8 cellular contexts compared by ENCODE assay signal in genomic region chr5:65481635-65482271, GRCh38. TPM values are rescaled to one million over a fixed set of nuclear protein-coding genes. Genes with fewer than 3 reads are reported as not detected.
DNase-seq lines count a peak whose midpoint lies in the region; ATAC-seq and TF ChIP-seq lines count a peak whose summit lies in the region.

Gene ADAMTS6, minus strand, starts transcription at chr5:65481920. Its CDS starts 8,247 bp downstream, at chr5:65473673.

- peaks cover 7 to 30% of the 10 kb centered on the region in 2 donors for H3K4me1 ChIP-seq in left lung

- intact Hi-C loops in left lung (cut with DNase I), result loop anchor here in 1 of 2 donors (5.0 to 10.0 kb wide), 2 partner anchors 527 to 674 kb away; no protein-coding TSS in a partner anchor

- H3K27me3 ChIP-seq in AG04450 (ENCODE audit: control insufficient read depth, insufficient read depth, low read length), result no peaks in the 10 kb centered on the region
- peaks cover 0 to 14% of the 10 kb centered on the region in 2 donors for H3K27me3 ChIP-seq in left lung

- CTCF ChIA-PET in AG04450 (lab: Charles Lee), result interaction anchor here (1.1 to 5.5 kb wide), 8 partner anchors 381 to 846 kb away, joined by 3 to 123 read pairs (median 19); no protein-coding TSS in a partner anchor

- DNase-seq in AG04450 (ENCODE audit: low read depth, low spot score), result peak; percentile 96
- DNase-seq in NCI-H460 (ENCODE audit: extremely low read depth, low read depth), result peak; percentile 89
- DNase-seq in activated CD4-positive, alpha-beta T cell treated with anti-CD3 and anti-CD28 coated beads, Interleukin-2, amount 50 U/mL, for 24 hours (ENCODE audit: low read depth in 1 of 2, low spot score in 1 of 2), result peak; percentile 44 to 77
- peak; percentile 96 for DNase-seq in dermis microvascular lymphatic vessel endothelial cell (ENCODE audit: low read depth in 2 of 2)
- DNase-seq in left lung, result peak; percentile 87 to 93
- peak; percentile 73 for DNase-seq in stimulated activated CD4-positive, alpha-beta T cell treated with anti-CD3 and anti-CD28 coated beads, Interleukin-2, amount 100 ng/mL, for 4 hours (ENCODE audit: low read depth)

- ATAC-seq in GM18867 (IDR thresholded peaks at IDR 0.05; ENCODE audit: unreplicated experiment) (peak; percentile 87), HG03103 (IDR thresholded peaks at IDR 0.05; ENCODE audit: low read depth, unreplicated experiment) (peak; percentile 72), left lung (peak; percentile 88)

- H3K27ac ChIP-seq in AG04450 (ENCODE audit: low read depth, low read length) (peak within 1 kb of the TSS; percentile 85), left lung (peak within 1 kb of the TSS; percentile 75 to 91)

- TF ChIP-seq CTCF in AG04450 (IDR thresholded peaks at IDR 0.05; ENCODE audit: low read depth, low read length), result no peak
- no peak for TF ChIP-seq CTCF in left lung (IDR thresholded peaks at IDR 0.05)

- POLR2A ChIA-PET in AG04450 (lab: Yijun Ruan, JAX), result interaction anchor here (0.6 to 4.3 kb wide), 7 partner anchors 10 to 680 kb away, joined by 3 to 31 read pairs (median 4); no protein-coding TSS in a partner anchor

- peaks cover 7% of the 10 kb centered on the region; the same call in 1 of the 2 replicates for H3K9me3 ChIP-seq in AG04450 (ENCODE audit: control insufficient read depth, insufficient read depth, low read length)
- H3K9me3 ChIP-seq in left lung, result no peaks in the 10 kb centered on the region

- H3K4me3 ChIP-seq in AG04450 (ENCODE audit: low read depth, low read length) (peak within 1 kb of the TSS; percentile 68), left lung (peak within 1 kb of the TSS; percentile 42 to 46)

- no peaks in the 10 kb centered on the region for H3K36me3 ChIP-seq in left lung

RNA-seq across cellular contexts. Expression of gene ADAMTS6, which starts in this region (rescaled TPM):
- polyA plus RNA-seq in AG04450 (2011; rRNA removed), result 21.3 and 22.5 TPM in 2 replicates
- polyA minus RNA-seq in AG04450 (2011; rRNA and poly(A)+ RNA removed), result 137 and 210 TPM in 2 replicates
- total RNA-seq in NCI-H460 (2014; rRNA removed; shearing (Covaris generic)), result 14.3 and 15.0 TPM in 2 replicates
- polyA plus RNA-seq in NCI-H460 (2014; cell fraction: nucleus; rRNA removed), result 4.9 and 17.0 TPM in 2 replicates
- total RNA-seq in dermis microvascular lymphatic vessel endothelial cell (40.7 and 46.5 TPM in 2 replicates), left lung (1 to 10 TPM; 5.8 to 6.3 TPM)

Comparison
In these comparisons a context has a peak if more than half of its experiments do, and no peak if none do; other contexts are left out.
1. Peak in every context shown above with its lines: DNase-seq, ATAC-seq, H3K4me3 ChIP-seq and H3K27ac ChIP-seq.